Comparison of ENCODE assay signal across 9 cellular contexts in genomic region chr3:11306815-11307589, GRCh38. TPM values are rescaled to one million over a fixed set of nuclear protein-coding genes. Genes with fewer than 3 reads are reported as not detected.
DNase-seq lines count a peak whose midpoint lies in the region; ATAC-seq and TF ChIP-seq lines count a peak whose summit lies in the region.
"Had no signal": no experiment of that assay in that cellular context is flagged by ENCODE, and none has a peak within 500 bp of the region (broad histone marks: within the 10 kb centered on the region; RNA-seq: fewer than 3 reads in every experiment).

No MANE protein-coding gene starts in this region.

- no peaks in the 10 kb centered on the region for H3K9me3 ChIP-seq in adrenal gland (replicated peaks in 1 of 3)
- H3K9me3 ChIP-seq in osteoblast (ENCODE audit: low read depth, low read length) = no peaks in the 10 kb centered on the region

- H3K4me1 ChIP-seq in adrenal gland (replicated peaks in 1 of 2) (peaks cover 25 to 32% of the 10 kb centered on the region in 2 donors), osteoblast (ENCODE audit: insufficient read depth, low read length) (peaks cover 18% of the 10 kb centered on the region)

- H3K36me3 ChIP-seq in adrenal gland (replicated peaks in 1 of 2) (peaks cover 0 to 21% of the 10 kb centered on the region in 2 donors), osteoblast (ENCODE audit: insufficient read depth, low read length) (peaks cover 41% of the 10 kb centered on the region)

- no peak overlapping the region for H2AFZ ChIP-seq in osteoblast (ENCODE audit: low read length)

- no peak for TF ChIP-seq POLR2A in adrenal gland (IDR thresholded peaks at IDR 0.05)

- H4K20me1 ChIP-seq in osteoblast (ENCODE audit: insufficient read depth, low read length) = no peaks in the 10 kb centered on the region

- no peak for TF ChIP-seq CTCF in adrenal gland (IDR thresholded peaks at IDR 0.05)
- TF ChIP-seq CTCF in osteoblast (IDR thresholded peaks at IDR 0.05; ENCODE audit: extremely low read depth, low read depth, low read length) = no peak

- intact Hi-C loops in adrenal gland (cut with DNase I) = no loop called here

- H3K27ac ChIP-seq in adrenal gland = peak overlapping the region in 4 of 5 donors; percentile 53 to 79 (median 62)
- H3K27ac ChIP-seq in osteoblast (ENCODE audit: low read depth, low read length) = peak overlapping the region; percentile 15

- no peaks in the 10 kb centered on the region for H3K27me3 ChIP-seq in adrenal gland
- H3K27me3 ChIP-seq in osteoblast (ENCODE audit: insufficient read depth, low read length) = no peaks in the 10 kb centered on the region

- H3K4me3 ChIP-seq in adrenal gland (no peak overlapping the region), osteoblast (ENCODE audit: insufficient read depth, low read length) (no peak overlapping the region)

- no peaks in the 10 kb centered on the region for H3K79me2 ChIP-seq in osteoblast (ENCODE audit: insufficient read depth, low read length)

- peak; percentile 80 for ATAC-seq in GM18499 (IDR thresholded peaks at IDR 0.05; ENCODE audit: insufficient read depth, unreplicated experiment)
- peak; percentile 72 for ATAC-seq in HG03432 (IDR thresholded peaks at IDR 0.05; ENCODE audit: unreplicated experiment)

- H3K4me2 ChIP-seq in osteoblast (ENCODE audit: insufficient read depth, low read length) = no peak overlapping the region

- DNase-seq in adrenal gland (peak in 6 of 7 donors; percentile 39 to 76 (median 50)), osteoblast (ENCODE audit: insufficient read length, low spot score, missing footprints) (peak; percentile 63), DMS153 treated with DMSO at 0.1 percent for 48 hours (lab: John Stamatoyannopoulos, UW; ENCODE audit: unreplicated experiment) (no peak), NCI-H2081 treated with DMSO at 0.1 percent for 48 hours (lab: John Stamatoyannopoulos, UW) (no peak), AG20443 (ENCODE audit: low spot score) (no peak), putamen (ENCODE audit: low spot score) (no peak)
- DNase-seq: NCI-H510A had no signal

- WGBS in adrenal gland, 4 donors = 18 to 30% (median 26%) methylated on average over 5 of the region's 5 CpGs

RNA-seq across cellular contexts. Expression of gene ATG7, which starts 34.8 kb away (rescaled TPM):
- 100 to 1,000 TPM in 1 of 8 donors, 10 to 100 TPM in 7; 29.5 to 118 (median 46.2) TPM for total RNA-seq in adrenal gland
- polyA plus RNA-seq in adrenal gland = 10 to 100 TPM in 2 of 3 donors, 1 to 10 TPM in 1; 9.1 to 24.2 (median 11.2) TPM
- total RNA-seq in osteoblast = 83.7 and 93.4 TPM in 2 replicates

Comparison
In these comparisons a context has a peak if more than half of its experiments do, and no peak if none do; other contexts are left out.
1. DNase-seq: peak in adrenal gland (6 of 7) and osteoblast (single experiment); none in DMS153 treated with DMSO at 0.1 percent for 48 hours (single experiment), NCI-H2081 treated with DMSO at 0.1 percent for 48 hours (single experiment), AG20443 (single experiment) and putamen (single experiment).